In genomic region chr4:69775488-69775887, GRCh38 we compare ENCODE assay signal across 1 cellular context.
TF ChIP-seq lines count a peak whose summit lies in the region.

No MANE protein-coding gene starts in this region.

TF ChIP-seq in H1, 55 proteins besides CTCF, POLR2A, EP300 and RAD21:
- TF ChIP-seq RFX5 (IDR thresholded peaks at IDR 0.05; ENCODE audit: borderline replicate concordance, low read depth, low read length) (no peak), CTBP2 (IDR thresholded peaks at IDR 0.05; ENCODE audit: borderline replicate concordance, insufficient read depth, insufficient read length, low read length) (no peak), KDM5A (IDR thresholded peaks at IDR 0.05; ENCODE audit: low read length) (no peak), JUND (IDR thresholded peaks at IDR 0.05; ENCODE audit: low read length) (no peak), CHD1 (IDR thresholded peaks at IDR 0.05; ENCODE audit: low read depth, low read length) (no peak), SRF (IDR thresholded peaks at IDR 0.05; ENCODE audit: low read depth, low read length) (no peak), SIRT6 (IDR thresholded peaks at IDR 0.05; ENCODE audit: low read length) (no peak), POU5F1 (IDR thresholded peaks at IDR 0.05; ENCODE audit: low read depth, low read length) (no peak)
